In the genomic region with DNA sequence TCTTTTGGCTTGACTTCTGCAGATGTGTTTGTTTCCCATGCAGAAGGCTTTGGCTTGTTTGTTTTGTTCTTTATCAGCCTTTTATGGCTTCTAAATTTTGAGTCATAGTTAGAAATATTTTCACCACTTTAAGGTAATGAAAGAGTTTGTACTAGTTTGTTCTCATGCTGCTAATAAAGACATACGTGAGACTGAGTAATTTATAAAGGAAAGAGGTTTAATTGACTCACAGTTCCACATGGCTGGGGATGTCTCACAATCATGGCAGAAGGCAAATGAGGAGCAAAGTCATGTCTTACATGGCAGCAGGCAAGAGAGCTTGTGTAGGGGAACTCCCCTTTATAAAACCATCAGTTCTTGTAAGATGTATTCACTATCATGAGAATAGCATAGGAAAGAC, we compare ENCODE assay signal across 3 cellular contexts. TPM values are rescaled to one million over a fixed set of nuclear protein-coding genes. Genes with fewer than 3 reads are reported as not detected.
"Had no signal": no experiment of that assay in that cellular context is flagged by ENCODE, and none has a peak within 500 bp of the region (broad histone marks: within the 10 kb centered on the region; RNA-seq: fewer than 3 reads in every experiment).

No MANE protein-coding gene starts in this region.

RNA-seq across cellular contexts. Expression of gene ARHGAP30, which starts 42.7 kb away (rescaled TPM):
- total RNA-seq: fibroblast of lung, pulmonary artery endothelial cell had no signal
- polyA plus RNA-seq: fibroblast of lung, neural cell had no signal
